In genomic region chr5:68287976-68288755, GRCh38 we compare ENCODE assay signal across 8 cellular contexts.
DNase-seq lines count a peak whose midpoint lies in the region; ATAC-seq and TF ChIP-seq lines count a peak whose summit lies in the region.

No MANE protein-coding gene starts in this region.

- no peaks in the 10 kb centered on the region for H3K27me3 Mint-ChIP-seq in IgD-negative memory B cell
- no peaks in the 10 kb centered on the region for H3K27me3 Mint-ChIP-seq in chondrocyte (ENCODE audit: low read depth)

- no peaks in the 10 kb centered on the region for H3K9me3 Mint-ChIP-seq in IgD-negative memory B cell
- no peaks in the 10 kb centered on the region for H3K9me3 Mint-ChIP-seq in chondrocyte (ENCODE audit: low read depth)

- H3K36me3 Mint-ChIP-seq in IgD-negative memory B cell = peaks cover 3% of the 10 kb centered on the region
- H3K36me3 Mint-ChIP-seq in chondrocyte (ENCODE audit: low read depth) = no peaks in the 10 kb centered on the region

- peak; percentile 84 for ATAC-seq in GM21515 (IDR thresholded peaks at IDR 0.05; ENCODE audit: unreplicated experiment)

- peak; percentile 12 for TF ChIP-seq CTCF in chondrocyte (IDR thresholded peaks at IDR 0.05)

- peak overlapping the region; percentile 70 to 90 (median 73) for H3K27ac Mint-ChIP-seq in IgD-negative memory B cell
- H3K27ac Mint-ChIP-seq in chondrocyte (ENCODE audit: unreplicated experiment) = peak overlapping the region; percentile 96

- DNase-seq in DMS53 (lab: John Stamatoyannopoulos, UW) (peak; percentile 88), chondrocyte (ENCODE audit: low spot score) (no peak), kidney glomerular epithelial cell (lab: John Stamatoyannopoulos, UW) (peak; percentile 78), NCI-H146 treated with DMSO at 0.1 percent for 48 hours (lab: John Stamatoyannopoulos, UW; ENCODE audit: unreplicated experiment) (no peak)
- DNase-seq in activated CD4-positive, CD25-positive, alpha-beta regulatory T cell treated with anti-CD3 and anti-CD28 coated beads, Interleukin-2, amount 50 U/mL, for 16 hours (ENCODE audit: low read depth, low spot score) = peak; percentile 22
- DNase-seq in stimulated activated CD4-positive, alpha-beta T cell treated with anti-CD3 and anti-CD28 coated beads, Interleukin-15, amount 100 ng/mL, for 1 hour (ENCODE audit: low read depth in 1 of 2, low spot score in 1 of 2) = peak; percentile 21 to 26

- H3K4me3 Mint-ChIP-seq in IgD-negative memory B cell (peak overlapping the region; percentile 88 to 97 (median 94)), chondrocyte (ENCODE audit: unreplicated experiment) (peak overlapping the region; percentile 82)

- H3K4me1 Mint-ChIP-seq in IgD-negative memory B cell (peaks cover 21 to 44% (median 35%) of the 10 kb centered on the region in 3 donors), chondrocyte (ENCODE audit: low read depth) (peaks cover 73% of the 10 kb centered on the region)

Comparison
In these comparisons a context has a peak if more than half of its experiments do, and no peak if none do; other contexts are left out.
1. DNase-seq: peak in DMS53 (single experiment), activated CD4-positive, CD25-positive, alpha-beta regulatory T cell treated with anti-CD3 and anti-CD28 coated beads, Interleukin-2, amount 50 U/mL, for 16 hours (single experiment), kidney glomerular epithelial cell (single experiment) and stimulated activated CD4-positive, alpha-beta T cell treated with anti-CD3 and anti-CD28 coated beads, Interleukin-15, amount 100 ng/mL, for 1 hour (2 of 2); none in chondrocyte (single experiment) and NCI-H146 treated with DMSO at 0.1 percent for 48 hours (single experiment).